25 cellular contexts compared by ENCODE assay signal in genomic region chr12:870378-870777, GRCh38.
DNase-seq lines count a peak whose midpoint lies in the region; ATAC-seq, FAIRE-seq and TF ChIP-seq lines count a peak whose summit lies in the region.
"Had no signal": no experiment of that assay in that cellular context is flagged by ENCODE, and none has a peak within 500 bp of the region (broad histone marks: within the 10 kb centered on the region; RNA-seq: fewer than 3 reads in every experiment).

No MANE protein-coding gene starts in this region.

- H3K9me3 ChIP-seq in KOPT-K1 (ENCODE audit: insufficient read depth, low read length, poor library complexity, severe bottlenecking), result no peaks in the 10 kb centered on the region
- H3K9me3 ChIP-seq in GM12878 (replicated peaks; ENCODE audit: control insufficient read depth, insufficient read depth, low read length), result no peaks in the 10 kb centered on the region
- no peaks in the 10 kb centered on the region for H3K9me3 ChIP-seq in neuronal stem cell (replicated peaks in 1 of 2; ENCODE audit: control insufficient read depth in 2 of 2, insufficient read depth in 1 of 2, low read depth in 1 of 2, low read length in 2 of 2)
- H3K9me3 ChIP-seq: esophagus squamous epithelium, sigmoid colon had no signal

- TF ChIP-seq CTCF in GM12878 (IDR thresholded peaks at IDR 0.05 in 2 of 3, conservative IDR thresholded peaks at IDR 0.05 in 1 of 3; ENCODE audit: control insufficient read depth in 2 of 3, extremely low read depth in 1 of 3, insufficient read depth in 1 of 3, low read depth in 3 of 3, low read length in 3 of 3), result no peak

- no peak overlapping the region for H2BK120ac ChIP-seq in neuronal stem cell (ENCODE audit: low read depth, low read length)

- RAD21 ChIA-PET in GM12878 (lab: Charles Lee; ENCODE audit: unreplicated experiment), result no interaction called here

- H3K4me1 ChIP-seq in GM12878 (ENCODE audit: control insufficient read depth, insufficient read depth, low read length) (no peaks in the 10 kb centered on the region), neuronal stem cell (ENCODE audit: control insufficient read depth in 2 of 2, insufficient read depth in 1 of 2, low read depth in 1 of 2, low read length in 2 of 2) (no peaks in the 10 kb centered on the region)
- H3K4me1 ChIP-seq: esophagus squamous epithelium, sigmoid colon had no signal

- SMC1A ChIA-PET in GM12878 (lab: Charles Lee; ENCODE audit: uncharacterized antibody, unreplicated experiment), result interaction anchor here (0.9 to 1.2 kb wide), 3 partner anchors 13 to 54 kb away, joined by 3 to 4 read pairs (median 3); no protein-coding TSS in a partner anchor

- no peak for TF ChIP-seq EP300 in GM12878 (IDR thresholded peaks at IDR 0.05; ENCODE audit: borderline replicate concordance in 1 of 2, control insufficient read depth in 1 of 2, low read depth in 2 of 2, low read length in 2 of 2)

- no peak overlapping the region for H2AK5ac ChIP-seq in neuronal stem cell (ENCODE audit: low read depth, low read length)

- H3K4me3 Mint-ChIP-seq in activated naive CD8-positive, alpha-beta T cell, result no peak overlapping the region
- H3K4me3 Mint-ChIP-seq in activated naive CD8-positive, alpha-beta T cell treated with anti-CD3 and anti-CD28 coated beads for 36 hours, result no peak overlapping the region
- H3K4me3 Mint-ChIP-seq: activated CD4-positive, alpha-beta memory T cell treated with anti-CD3 and anti-CD28 coated beads for 36 hours; brain; IgD-negative memory B cell; type B pancreatic cell had no signal

- peak overlapping the region; percentile 24 for H3K27ac Mint-ChIP-seq in activated naive CD8-positive, alpha-beta T cell
- no peak overlapping the region for H3K27ac Mint-ChIP-seq in activated naive CD8-positive, alpha-beta T cell treated with anti-CD3 and anti-CD28 coated beads for 36 hours
- H3K27ac Mint-ChIP-seq: activated CD4-positive, alpha-beta memory T cell treated with anti-CD3 and anti-CD28 coated beads for 36 hours; type B pancreatic cell had no signal

- peak; percentile 38 for ATAC-seq in GM12878
- ATAC-seq in stimulated activated naive CD8-positive, alpha-beta T cell treated with anti-CD3 and anti-CD28 coated beads, Interleukin-15, Interleukin-2, amounts not matched to agents 100 U/mL and 50 U/mL, for 24 hours, result peak; percentile 68
- ATAC-seq: foreskin keratinocyte had no signal

- H3K36me3 ChIP-seq in KOPT-K1 (ENCODE audit: insufficient read depth, low read length) (peaks cover 98% of the 10 kb centered on the region), GM12878 (ENCODE audit: control insufficient read depth in 2 of 2, insufficient read depth in 2 of 2, low read length in 1 of 2) (peaks cover 7 to 28% of the 10 kb centered on the region in 2 experiments), neuronal stem cell (replicated peaks in 1 of 2; ENCODE audit: control insufficient read depth in 2 of 2, insufficient read depth in 2 of 2, low read length in 2 of 2) (peaks cover 14 to 100% of the 10 kb centered on the region in 2 donors)

- no TSS peak for BruUV-seq in GM12878 (replicated peaks; lab: Mats Ljungman, UMichigan)

- no peaks in the 10 kb centered on the region for H3K79me1 ChIP-seq in neuronal stem cell (ENCODE audit: low read depth, low read length)

- H3K4me2 ChIP-seq in GM12878 (ENCODE audit: control insufficient read depth, insufficient read depth) (no peak overlapping the region), neuronal stem cell (ENCODE audit: insufficient read depth, low read length, poor library complexity, severe bottlenecking) (no peak overlapping the region)

- no peak overlapping the region for H2BK12ac ChIP-seq in neuronal stem cell (ENCODE audit: low read length)

- no peaks in the 10 kb centered on the region for H3K27me3 ChIP-seq in GM12878 (replicated peaks in 1 of 2; ENCODE audit: control insufficient read depth in 2 of 2, insufficient read depth in 2 of 2, low read length in 1 of 2)
- H3K27me3 ChIP-seq in neuronal stem cell (ENCODE audit: control insufficient read depth in 3 of 3, insufficient read depth in 3 of 3, low read depth in 1 of 3, low read length in 3 of 3), result no peaks in the 10 kb centered on the region
- H3K27me3 ChIP-seq: dorsolateral prefrontal cortex, esophagus squamous epithelium, foreskin keratinocyte, sigmoid colon had no signal

- H3K4me3 ChIP-seq in GM12878 (no peak overlapping the region), neuronal stem cell (ENCODE audit: low read length in 2 of 2) (no peak overlapping the region)
- H3K4me3 ChIP-seq: dorsolateral prefrontal cortex, esophagus squamous epithelium, GM23248, sigmoid colon had no signal

- no peak overlapping the region for H2BK5ac ChIP-seq in neuronal stem cell (ENCODE audit: low read length)

- no peak overlapping the region for H4K8ac ChIP-seq in neuronal stem cell (ENCODE audit: low read depth, low read length)

- DNase-seq in activated naive CD8-positive, alpha-beta T cell treated with anti-CD3 and anti-CD28 coated beads for 36 hours, result no peak
- DNase-seq in GM12878 (ENCODE audit: low read depth, low spot score) (no peak), NCI-H524 (lab: John Stamatoyannopoulos, UW) (no peak), neuronal stem cell (ENCODE audit: low spot score) (no peak), NCI-H774 (lab: John Stamatoyannopoulos, UW) (no peak)
- no peak for DNase-seq in stimulated activated naive CD8-positive, alpha-beta T cell treated with anti-CD3 and anti-CD28 coated beads, Interleukin-15, Interleukin-2, amounts not matched to agents 100 U/mL and 50 U/mL, for 24 hours
- DNase-seq: activated CD4-positive, alpha-beta memory T cell treated with anti-CD3 and anti-CD28 coated beads for 36 hours; amniotic stem cell; dorsolateral prefrontal cortex; esophagus squamous epithelium; foreskin keratinocyte; GM23248; head of caudate nucleus; islet precursor cell; NCI-H1092; NCI-H1694; occipital lobe; sigmoid colon; stimulated activated CD4-positive, alpha-beta T cell treated with anti-CD3 and anti-CD28 coated beads, Interleukin-4, amount 100 ng/mL, for 24 hours had no signal

- no peak overlapping the region for H2BK15ac ChIP-seq in neuronal stem cell (ENCODE audit: low read length)

- FAIRE-seq in GM12878 (lab: Jason Lieb, UNC), result no peak
- FAIRE-seq: TTC549 had no signal

- H3K18ac ChIP-seq in neuronal stem cell (ENCODE audit: low read length), result no peak overlapping the region

- H2AFZ ChIP-seq in GM12878 (ENCODE audit: control insufficient read depth, low read depth, low read length) (no peak overlapping the region), neuronal stem cell (ENCODE audit: low read length) (no peak overlapping the region)
- H2AFZ ChIP-seq: GM23248 had no signal

- H3K4ac ChIP-seq in neuronal stem cell (ENCODE audit: low read length), result no peak overlapping the region

- CTCF ChIA-PET in GM12878 (lab: Yijun Ruan, JAX), result interaction anchor here (1.0 to 1.2 kb wide), 4 partner anchors 17 to 303 kb away, joined by 3 read pairs; no protein-coding TSS in a partner anchor

- WGBS in GM12878 (ENCODE audit: insufficient coverage, insufficient replicate concordance, low lambda C conversion rate, missing lambda C conversion rate), result 11% methylated on average over 1 of the region's 1 CpG
- WGBS in neuronal stem cell (ENCODE audit: extremely low coverage in 2 of 2, insufficient read length in 2 of 2, insufficient replicate concordance in 1 of 2), 2 donors, result no CpG with 5 or more reads among the region's 1 CpG

- H3K36me3 Mint-ChIP-seq in activated naive CD8-positive, alpha-beta T cell, result no peaks in the 10 kb centered on the region
- peaks cover 9% of the 10 kb centered on the region for H3K36me3 Mint-ChIP-seq in activated naive CD8-positive, alpha-beta T cell treated with anti-CD3 and anti-CD28 coated beads for 36 hours

- no peak overlapping the region for H3K14ac ChIP-seq in neuronal stem cell (ENCODE audit: low read length)

- no peaks in the 10 kb centered on the region for H4K20me1 ChIP-seq in GM12878 (ENCODE audit: control insufficient read depth, insufficient read depth)

- peaks cover 17% of the 10 kb centered on the region for H3K4me1 Mint-ChIP-seq in activated naive CD8-positive, alpha-beta T cell (ENCODE audit: low read depth)
- H3K4me1 Mint-ChIP-seq in activated naive CD8-positive, alpha-beta T cell treated with anti-CD3 and anti-CD28 coated beads for 36 hours, result peaks cover 22% of the 10 kb centered on the region
- H3K4me1 Mint-ChIP-seq: brain had no signal

- no peak for TF ChIP-seq RAD21 in GM12878 (IDR thresholded peaks at IDR 0.05; ENCODE audit: insufficient read depth, low read depth, low read length)

- TF ChIP-seq POLR2A in GM12878 (IDR thresholded peaks at IDR 0.05; ENCODE audit: low read depth, low read length), result no peak

- H3K9me3 Mint-ChIP-seq in activated naive CD8-positive, alpha-beta T cell (ENCODE audit: low read depth), result no peaks in the 10 kb centered on the region
- no peaks in the 10 kb centered on the region for H3K9me3 Mint-ChIP-seq in activated naive CD8-positive, alpha-beta T cell treated with anti-CD3 and anti-CD28 coated beads for 36 hours
- H3K9me3 Mint-ChIP-seq: activated CD4-positive, alpha-beta memory T cell treated with anti-CD3 and anti-CD28 coated beads for 36 hours; brain; IgD-negative memory B cell; type B pancreatic cell had no signal

- in situ Hi-C loops in GM12878 (cut with MboI), result no loop called here

- intact Hi-C loops in GM12878 (cut with micrococcal nuclease; ENCODE audit: unreplicated experiment), result loop anchor here (10.0 kb wide), 1 partner anchor 306 kb away; no protein-coding TSS in a partner anchor

- H3K27ac ChIP-seq in KOPT-K1 (ENCODE audit: low read depth, low read length, poor library complexity, severe bottlenecking) (peak overlapping the region; percentile 17), GM12878 (ENCODE audit: control insufficient read depth, insufficient read depth) (no peak overlapping the region), neuronal stem cell (replicated peaks; ENCODE audit: low read length) (no peak overlapping the region)
- H3K27ac ChIP-seq: dorsolateral prefrontal cortex, esophagus squamous epithelium, foreskin keratinocyte, GM23248, sigmoid colon had no signal

- H3K27me3 Mint-ChIP-seq in activated naive CD8-positive, alpha-beta T cell, result no peaks in the 10 kb centered on the region
- no peaks in the 10 kb centered on the region for H3K27me3 Mint-ChIP-seq in activated naive CD8-positive, alpha-beta T cell treated with anti-CD3 and anti-CD28 coated beads for 36 hours
- H3K27me3 Mint-ChIP-seq: activated CD4-positive, alpha-beta memory T cell treated with anti-CD3 and anti-CD28 coated beads for 36 hours; brain; IgD-negative memory B cell; type B pancreatic cell had no signal

- no peaks in the 10 kb centered on the region for H3K79me2 ChIP-seq in GM12878 (ENCODE audit: control insufficient read depth, insufficient read depth, low read length)

- H3K9ac ChIP-seq in GM12878 (ENCODE audit: control insufficient read depth, insufficient read depth, low read length) (no peak overlapping the region), neuronal stem cell (ENCODE audit: low read depth, low read length, poor library complexity) (no peak overlapping the region)
- H3K9ac ChIP-seq: GM23248 had no signal

- H3K23ac ChIP-seq in neuronal stem cell (ENCODE audit: low read depth, low read length, poor library complexity), result no peak overlapping the region

- POLR2A ChIA-PET in GM12878 (lab: Charles Lee), result no interaction called here

- H4K91ac ChIP-seq in neuronal stem cell (ENCODE audit: low read depth, low read length, poor library complexity), result no peak overlapping the region

TF ChIP-seq in GM12878, 131 proteins besides CTCF, POLR2A, EP300 and RAD21 (continues in another document):
- TF ChIP-seq TCF7 (IDR thresholded peaks at IDR 0.05; ENCODE audit: borderline replicate concordance), result peak; percentile 89
